In genomic region chr14:105480807-105481801, GRCh38 we compare ENCODE assay signal across 1 cellular context.
TF ChIP-seq lines count a peak whose summit lies in the region.

No MANE protein-coding gene starts in this region.

TF ChIP-seq in K562, 482 proteins besides CTCF, POLR2A, EP300 and RAD21 (continued from another document and continues in another):
- TF ChIP-seq UBTF (IDR thresholded peaks at IDR 0.05; ENCODE audit: borderline replicate concordance in 1 of 2, low read depth in 2 of 2, low read length in 2 of 2) = no peak
- peak; percentile 29 for TF ChIP-seq NEUROD1 (IDR thresholded peaks at IDR 0.05; ENCODE audit: borderline replicate concordance, low read depth, low read length, partially characterized antibody)
- TF ChIP-seq ZNF24 (IDR thresholded peaks at IDR 0.05) = no peak
- TF ChIP-seq ZNF212 (CRISPR knock-in tag; IDR thresholded peaks at IDR 0.05) = no peak
- TF ChIP-seq HNRNPK (IDR thresholded peaks at IDR 0.05; ENCODE audit: low read depth, low read length, poor library complexity, severe bottlenecking) = no peak
- TF ChIP-seq ZNF3 (CRISPR knock-in tag; IDR thresholded peaks at IDR 0.05) = no peak
- peak; percentile 58; the same call in 1 of the 2 replicates for TF ChIP-seq CBFB (CRISPR knock-in tag; IDR thresholded peaks at IDR 0.05)
- no peak for TF ChIP-seq ATF1 (CRISPR knock-in tag; IDR thresholded peaks at IDR 0.05)
- TF ChIP-seq ATF1 (tag; IDR thresholded peaks at IDR 0.05) = peak; percentile 48
- TF ChIP-seq DIDO1 (tag; IDR thresholded peaks at IDR 0.05; ENCODE audit: low read depth) = no peak
- TF ChIP-seq TAF9B (IDR thresholded peaks at IDR 0.05; ENCODE audit: partially characterized antibody) = no peak
- TF ChIP-seq ATF7 (IDR thresholded peaks at IDR 0.05) = peak; percentile 59; the same call in 1 of the 2 replicates
- no peak for TF ChIP-seq ZNF79 (CRISPR knock-in tag; IDR thresholded peaks at IDR 0.05; ENCODE audit: low read depth)
- no peak for TF ChIP-seq MTF1 (CRISPR knock-in tag; IDR thresholded peaks at IDR 0.05; ENCODE audit: borderline replicate concordance)
- TF ChIP-seq YBX1 (IDR thresholded peaks at IDR 0.05) = no peak
- peak; percentile 64 for TF ChIP-seq ZBTB33 (CRISPR knock-in tag; IDR thresholded peaks at IDR 0.05)
- no peak for TF ChIP-seq TEAD4 (IDR thresholded peaks at IDR 0.05; ENCODE audit: low read length)
- TF ChIP-seq TEAD4 (CRISPR knock-in tag; IDR thresholded peaks at IDR 0.05; ENCODE audit: borderline replicate concordance) = no peak
- TF ChIP-seq THRB (CRISPR knock-in tag; conservative IDR thresholded peaks at IDR 0.05) = no peak
- TF ChIP-seq, protein P1, sequence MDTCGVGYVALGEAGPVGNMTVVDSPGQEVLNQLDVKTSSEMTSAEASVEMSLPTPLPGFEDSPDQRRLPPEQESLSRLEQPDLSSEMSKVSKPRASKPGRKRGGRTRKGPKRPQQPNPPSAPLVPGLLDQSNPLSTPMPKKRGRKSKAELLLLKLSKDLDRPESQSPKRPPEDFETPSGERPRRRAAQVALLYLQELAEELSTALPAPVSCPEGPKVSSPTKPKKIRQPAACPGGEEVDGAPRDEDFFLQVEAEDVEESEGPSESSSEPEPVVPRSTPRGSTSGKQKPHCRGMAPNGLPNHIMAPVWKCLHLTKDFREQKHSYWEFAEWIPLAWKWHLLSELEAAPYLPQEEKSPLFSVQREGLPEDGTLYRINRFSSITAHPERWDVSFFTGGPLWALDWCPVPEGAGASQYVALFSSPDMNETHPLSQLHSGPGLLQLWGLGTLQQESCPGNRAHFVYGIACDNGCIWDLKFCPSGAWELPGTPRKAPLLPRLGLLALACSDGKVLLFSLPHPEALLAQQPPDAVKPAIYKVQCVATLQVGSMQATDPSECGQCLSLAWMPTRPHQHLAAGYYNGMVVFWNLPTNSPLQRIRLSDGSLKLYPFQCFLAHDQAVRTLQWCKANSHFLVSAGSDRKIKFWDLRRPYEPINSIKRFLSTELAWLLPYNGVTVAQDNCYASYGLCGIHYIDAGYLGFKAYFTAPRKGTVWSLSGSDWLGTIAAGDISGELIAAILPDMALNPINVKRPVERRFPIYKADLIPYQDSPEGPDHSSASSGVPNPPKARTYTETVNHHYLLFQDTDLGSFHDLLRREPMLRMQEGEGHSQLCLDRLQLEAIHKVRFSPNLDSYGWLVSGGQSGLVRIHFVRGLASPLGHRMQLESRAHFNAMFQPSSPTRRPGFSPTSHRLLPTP (IDR thresholded peaks at IDR 0.05; ENCODE audit: borderline replicate concordance, extremely low read depth, insufficient read length) = no peak
- TF ChIP-seq, protein P2, sequence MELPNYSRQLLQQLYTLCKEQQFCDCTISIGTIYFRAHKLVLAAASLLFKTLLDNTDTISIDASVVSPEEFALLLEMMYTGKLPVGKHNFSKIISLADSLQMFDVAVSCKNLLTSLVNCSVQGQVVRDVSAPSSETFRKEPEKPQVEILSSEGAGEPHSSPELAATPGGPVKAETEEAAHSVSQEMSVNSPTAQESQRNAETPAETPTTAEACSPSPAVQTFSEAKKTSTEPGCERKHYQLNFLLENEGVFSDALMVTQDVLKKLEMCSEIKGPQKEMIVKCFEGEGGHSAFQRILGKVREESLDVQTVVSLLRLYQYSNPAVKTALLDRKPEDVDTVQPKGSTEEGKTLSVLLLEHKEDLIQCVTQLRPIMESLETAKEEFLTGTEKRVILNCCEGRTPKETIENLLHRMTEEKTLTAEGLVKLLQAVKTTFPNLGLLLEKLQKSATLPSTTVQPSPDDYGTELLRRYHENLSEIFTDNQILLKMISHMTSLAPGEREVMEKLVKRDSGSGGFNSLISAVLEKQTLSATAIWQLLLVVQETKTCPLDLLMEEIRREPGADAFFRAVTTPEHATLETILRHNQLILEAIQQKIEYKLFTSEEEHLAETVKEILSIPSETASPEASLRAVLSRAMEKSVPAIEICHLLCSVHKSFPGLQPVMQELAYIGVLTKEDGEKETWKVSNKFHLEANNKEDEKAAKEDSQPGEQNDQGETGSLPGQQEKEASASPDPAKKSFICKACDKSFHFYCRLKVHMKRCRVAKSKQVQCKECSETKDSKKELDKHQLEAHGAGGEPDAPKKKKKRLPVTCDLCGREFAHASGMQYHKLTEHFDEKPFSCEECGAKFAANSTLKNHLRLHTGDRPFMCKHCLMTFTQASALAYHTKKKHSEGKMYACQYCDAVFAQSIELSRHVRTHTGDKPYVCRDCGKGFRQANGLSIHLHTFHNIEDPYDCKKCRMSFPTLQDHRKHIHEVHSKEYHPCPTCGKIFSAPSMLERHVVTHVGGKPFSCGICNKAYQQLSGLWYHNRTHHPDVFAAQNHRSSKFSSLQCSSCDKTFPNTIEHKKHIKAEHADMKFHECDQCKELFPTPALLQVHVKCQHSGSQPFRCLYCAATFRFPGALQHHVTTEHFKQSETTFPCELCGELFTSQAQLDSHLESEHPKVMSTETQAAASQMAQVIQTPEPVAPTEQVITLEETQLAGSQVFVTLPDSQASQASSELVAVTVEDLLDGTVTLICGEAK (IDR thresholded peaks at IDR 0.05) = peak; percentile 36; the same call in 1 of the 2 replicates
- TF ChIP-seq, protein P2 (CRISPR knock-in tag; IDR thresholded peaks at IDR 0.05) = no peak
- TF ChIP-seq ZNF778 (CRISPR knock-in tag; IDR thresholded peaks at IDR 0.05) = no peak
- no peak for TF ChIP-seq TAF15 (IDR thresholded peaks at IDR 0.05; ENCODE audit: low read depth, low read length)
- no peak for TF ChIP-seq ZNF76 (CRISPR knock-in tag; IDR thresholded peaks at IDR 0.05; ENCODE audit: borderline replicate concordance)
- TF ChIP-seq ZNF232 (CRISPR knock-in tag; IDR thresholded peaks at IDR 0.05) = no peak
- TF ChIP-seq E2F1 (CRISPR knock-in tag; IDR thresholded peaks at IDR 0.05) = no peak
- no peak for TF ChIP-seq BCL6 (CRISPR knock-in tag; IDR thresholded peaks at IDR 0.05)
- TF ChIP-seq SIRT6 (IDR thresholded peaks at IDR 0.05; ENCODE audit: low read depth, low read length) = no peak
- TF ChIP-seq XRCC5 (IDR thresholded peaks at IDR 0.05; ENCODE audit: low read depth, low read length) = peak; percentile 97
- TF ChIP-seq ETS1 (conservative IDR thresholded peaks at IDR 0.05; ENCODE audit: control insufficient read depth, low read depth, low read length) = no peak
- TF ChIP-seq ZNF785 (CRISPR knock-in tag; IDR thresholded peaks at IDR 0.05) = no peak
- TF ChIP-seq, protein P3, sequence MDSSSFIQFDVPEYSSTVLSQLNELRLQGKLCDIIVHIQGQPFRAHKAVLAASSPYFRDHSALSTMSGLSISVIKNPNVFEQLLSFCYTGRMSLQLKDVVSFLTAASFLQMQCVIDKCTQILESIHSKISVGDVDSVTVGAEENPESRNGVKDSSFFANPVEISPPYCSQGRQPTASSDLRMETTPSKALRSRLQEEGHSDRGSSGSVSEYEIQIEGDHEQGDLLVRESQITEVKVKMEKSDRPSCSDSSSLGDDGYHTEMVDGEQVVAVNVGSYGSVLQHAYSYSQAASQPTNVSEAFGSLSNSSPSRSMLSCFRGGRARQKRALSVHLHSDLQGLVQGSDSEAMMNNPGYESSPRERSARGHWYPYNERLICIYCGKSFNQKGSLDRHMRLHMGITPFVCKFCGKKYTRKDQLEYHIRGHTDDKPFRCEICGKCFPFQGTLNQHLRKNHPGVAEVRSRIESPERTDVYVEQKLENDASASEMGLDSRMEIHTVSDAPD (CRISPR knock-in tag; IDR thresholded peaks at IDR 0.05) = no peak
- TF ChIP-seq, protein P4, sequence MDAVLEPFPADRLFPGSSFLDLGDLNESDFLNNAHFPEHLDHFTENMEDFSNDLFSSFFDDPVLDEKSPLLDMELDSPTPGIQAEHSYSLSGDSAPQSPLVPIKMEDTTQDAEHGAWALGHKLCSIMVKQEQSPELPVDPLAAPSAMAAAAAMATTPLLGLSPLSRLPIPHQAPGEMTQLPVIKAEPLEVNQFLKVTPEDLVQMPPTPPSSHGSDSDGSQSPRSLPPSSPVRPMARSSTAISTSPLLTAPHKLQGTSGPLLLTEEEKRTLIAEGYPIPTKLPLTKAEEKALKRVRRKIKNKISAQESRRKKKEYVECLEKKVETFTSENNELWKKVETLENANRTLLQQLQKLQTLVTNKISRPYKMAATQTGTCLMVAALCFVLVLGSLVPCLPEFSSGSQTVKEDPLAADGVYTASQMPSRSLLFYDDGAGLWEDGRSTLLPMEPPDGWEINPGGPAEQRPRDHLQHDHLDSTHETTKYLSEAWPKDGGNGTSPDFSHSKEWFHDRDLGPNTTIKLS (IDR thresholded peaks at IDR 0.05; ENCODE audit: borderline replicate concordance, low read depth) = no peak
- 0 out of 4 replicates have a peak, but pooled peaks of 1 of the 2 experiments have one; percentile 69 for TF ChIP-seq RCOR1 (IDR thresholded peaks at IDR 0.05; ENCODE audit: borderline replicate concordance in 1 of 2, low read depth in 2 of 2, low read length in 2 of 2)
- peak; percentile 23; the same call in 1 of the 2 replicates for TF ChIP-seq CC2D1A (IDR thresholded peaks at IDR 0.05)
- TF ChIP-seq L3MBTL2 (IDR thresholded peaks at IDR 0.05) = peak; percentile 37; the same call in 1 of the 2 replicates
